Comparison of ENCODE assay signal across 2 cellular contexts in genomic region chr17:67375761-67376160, GRCh38.
TF ChIP-seq lines count a peak whose summit lies in the region.

No MANE protein-coding gene starts in this region.

TF ChIP-seq in SK-N-SH, 30 proteins besides CTCF, POLR2A, EP300 and RAD21:
- TF ChIP-seq MEF2A (IDR thresholded peaks at IDR 0.05; ENCODE audit: borderline replicate concordance, low read depth), result no peak
- no peak for TF ChIP-seq SMC3 (IDR thresholded peaks at IDR 0.05; ENCODE audit: low read depth, low read length)
- no peak for TF ChIP-seq FOXJ3 (CRISPR knock-in tag; IDR thresholded peaks at IDR 0.05)
- TF ChIP-seq NFIC (IDR thresholded peaks at IDR 0.05; ENCODE audit: borderline replicate concordance), result no peak
- no peak for TF ChIP-seq SIN3A (IDR thresholded peaks at IDR 0.05; ENCODE audit: borderline replicate concordance, low read depth, low read length)
- no peak for TF ChIP-seq FOSL2 (IDR thresholded peaks at IDR 0.05; ENCODE audit: borderline replicate concordance, low read depth)
- no peak for TF ChIP-seq GATA2 (CRISPR knock-in tag; IDR thresholded peaks at IDR 0.05)
- no peak for TF ChIP-seq JUND (IDR thresholded peaks at IDR 0.05)
- no peak for TF ChIP-seq RFX5 (IDR thresholded peaks at IDR 0.05; ENCODE audit: low read length)
- no peak for TF ChIP-seq MXI1 (IDR thresholded peaks at IDR 0.05; ENCODE audit: low read depth, low read length)
- TF ChIP-seq GABPA (IDR thresholded peaks at IDR 0.05; ENCODE audit: low read depth), result no peak
- TF ChIP-seq NRF1 (IDR thresholded peaks at IDR 0.05; ENCODE audit: low read depth, low read length), result no peak
- no peak for TF ChIP-seq POLR2AphosphoS5 (IDR thresholded peaks at IDR 0.05; ENCODE audit: low read depth, low read length)
- no peak for TF ChIP-seq RXRA (IDR thresholded peaks at IDR 0.05; ENCODE audit: borderline replicate concordance, low read depth)
- TF ChIP-seq CHD2 (IDR thresholded peaks at IDR 0.05; ENCODE audit: low read length, partially characterized antibody), result no peak
- TF ChIP-seq PBX3 (IDR thresholded peaks at IDR 0.05), result no peak
- no peak for TF ChIP-seq USF2 (IDR thresholded peaks at IDR 0.05; ENCODE audit: borderline replicate concordance, low read depth, low read length)

TF ChIP-seq in SK-N-SH treated with all-trans-retinoic acid at 6 μM for 48 hours, 23 proteins besides CTCF, POLR2A, EP300 and RAD21:
- TF ChIP-seq ZFP3 (CRISPR knock-in tag; IDR thresholded peaks at IDR 0.05) (no peak), SNAI2 (CRISPR knock-in tag; IDR thresholded peaks at IDR 0.05) (no peak), ISL1 (CRISPR knock-in tag; IDR thresholded peaks at IDR 0.05) (no peak), BACH2 (CRISPR knock-in tag; IDR thresholded peaks at IDR 0.05; ENCODE audit: borderline replicate concordance) (no peak), CREB5 (CRISPR knock-in tag; IDR thresholded peaks at IDR 0.05; ENCODE audit: low read depth) (no peak), RARB (CRISPR knock-in tag; IDR thresholded peaks at IDR 0.05) (no peak), OSR1 (CRISPR knock-in tag; IDR thresholded peaks at IDR 0.05) (no peak), POU6F1 (CRISPR knock-in tag; IDR thresholded peaks at IDR 0.05; ENCODE audit: borderline replicate concordance, low read depth) (no peak), CSRNP3 (CRISPR knock-in tag; IDR thresholded peaks at IDR 0.05) (no peak), TSHZ2 (CRISPR knock-in tag; IDR thresholded peaks at IDR 0.05) (no peak), PATZ1 (CRISPR knock-in tag; IDR thresholded peaks at IDR 0.05; ENCODE audit: borderline replicate concordance) (no peak), ZC3H10 (CRISPR knock-in tag; IDR thresholded peaks at IDR 0.05) (no peak)
